Comparison of ENCODE assay signal across 8 cellular contexts in genomic region chr2:10378189-10378588, GRCh38.
A peak's percentile ranks its signal among the peaks of the same experiment; 100 is the strongest.
DNase-seq lines count a peak whose midpoint lies in the region; ATAC-seq and TF ChIP-seq lines count a peak whose summit lies in the region.

No MANE protein-coding gene starts in this region.

- intact Hi-C loops in CD14-positive monocyte (cut with micrococcal nuclease) = no loop called here

- H3K36me3 Mint-ChIP-seq in activated T-cell treated with anti-CD3 and anti-CD28 coated beads, Interleukin-2, amount 50 U/mL, for 24 hours (ENCODE audit: low read depth) = peaks cover 2% of the 10 kb centered on the region
- H3K36me3 Mint-ChIP-seq in CD14-positive monocyte = peaks cover 24 to 40% of the 10 kb centered on the region in 2 donors

- peak overlapping the region; percentile 53 for H3K27ac Mint-ChIP-seq in activated T-cell treated with anti-CD3 and anti-CD28 coated beads, Interleukin-2, amount 50 U/mL, for 24 hours
- H3K27ac Mint-ChIP-seq in CD14-positive monocyte = peak overlapping the region in 1 of 7 donors; percentile 46

- H3K4me3 Mint-ChIP-seq in activated T-cell treated with anti-CD3 and anti-CD28 coated beads, Interleukin-2, amount 50 U/mL, for 24 hours = peak overlapping the region; percentile 9
- no peak overlapping the region for H3K4me3 Mint-ChIP-seq in CD14-positive monocyte

- no peak for TF ChIP-seq CTCF in CD14-positive monocyte (IDR thresholded peaks at IDR 0.05)

- ATAC-seq in GM19467 (IDR thresholded peaks at IDR 0.05; ENCODE audit: unreplicated experiment) (peak; percentile 71), HG03460 (IDR thresholded peaks at IDR 0.05; ENCODE audit: unreplicated experiment) (peak; percentile 45)

- H3K9me3 Mint-ChIP-seq in activated T-cell treated with anti-CD3 and anti-CD28 coated beads, Interleukin-2, amount 50 U/mL, for 24 hours = no peaks in the 10 kb centered on the region
- peaks cover 0 to 2% (median 0%) of the 10 kb centered on the region in 7 donors for H3K9me3 Mint-ChIP-seq in CD14-positive monocyte

- DNase-seq in DMS53 (lab: John Stamatoyannopoulos, UW) (peak; percentile 84), D341Med (ENCODE audit: low spot score) (no peak), HUDEP-2 (lab: John Stamatoyannopoulos, UW; ENCODE audit: unreplicated experiment in 76 of 76) (no peak), CD14-positive monocyte (ENCODE audit: low spot score) (no peak), Ammon's horn (ENCODE audit: low spot score) (no peak)
- DNase-seq in activated T-cell treated with anti-CD3 and anti-CD28 coated beads, Interleukin-2, amount 50 U/mL, for 24 hours = peak; percentile 48

- no peaks in the 10 kb centered on the region for H3K27me3 Mint-ChIP-seq in activated T-cell treated with anti-CD3 and anti-CD28 coated beads, Interleukin-2, amount 50 U/mL, for 24 hours
- H3K27me3 Mint-ChIP-seq in CD14-positive monocyte (ENCODE audit: low read depth in 3 of 3) = peaks cover 0 to 2% (median 2%) of the 10 kb centered on the region in 3 donors

- peaks cover 91% of the 10 kb centered on the region for H3K4me1 Mint-ChIP-seq in activated T-cell treated with anti-CD3 and anti-CD28 coated beads, Interleukin-2, amount 50 U/mL, for 24 hours (ENCODE audit: low read depth)
- H3K4me1 Mint-ChIP-seq in CD14-positive monocyte = peaks cover 78% of the 10 kb centered on the region

Comparison
In these comparisons a context has a peak if more than half of its experiments do, and no peak if none do; other contexts are left out.
1. DNase-seq: peak in DMS53 (single experiment) and activated T-cell treated with anti-CD3 and anti-CD28 coated beads, Interleukin-2, amount 50 U/mL, for 24 hours (single experiment); none in D341Med (single experiment), HUDEP-2 (0 of 76), CD14-positive monocyte (single experiment) and Ammon's horn (single experiment).